1 cellular context compared by ENCODE assay signal in the genomic region with DNA sequence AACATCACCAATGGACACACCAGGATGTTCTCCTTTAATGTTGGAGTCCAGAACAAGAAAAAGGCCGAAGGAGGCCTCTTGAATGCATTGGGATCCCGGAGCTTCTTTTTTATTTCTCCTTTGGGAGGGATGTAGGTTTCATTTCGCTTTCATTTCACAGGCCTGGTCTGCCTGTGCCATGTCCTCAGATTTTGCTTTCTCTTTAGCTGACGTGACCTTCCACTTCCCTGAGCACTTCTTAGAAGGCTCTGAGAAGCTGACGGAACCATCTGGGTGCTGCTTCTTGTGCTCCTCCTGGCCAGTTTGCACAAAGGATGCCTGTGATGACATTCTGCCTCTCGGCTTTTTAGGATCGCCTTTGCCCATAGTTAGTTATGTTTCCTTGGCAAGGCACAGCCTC.
TF ChIP-seq lines count a peak whose summit lies in the region.

No MANE protein-coding gene starts in this region.

TF ChIP-seq in GM12878, 131 proteins besides CTCF, POLR2A, EP300 and RAD21:
- TF ChIP-seq SMAD5 (IDR thresholded peaks at IDR 0.05; ENCODE audit: low read depth) (no peak), SRF (IDR thresholded peaks at IDR 0.05; ENCODE audit: low read depth in 2 of 2, low read length in 2 of 2) (no peak), SREBF2 (IDR thresholded peaks at IDR 0.05; ENCODE audit: low read length) (no peak), TBL1XR1 (IDR thresholded peaks at IDR 0.05; ENCODE audit: low read depth, low read length) (no peak), ETV6 (conservative IDR thresholded peaks at IDR 0.05 in 1 of 2, IDR thresholded peaks at IDR 0.05 in 1 of 2; ENCODE audit: borderline replicate concordance in 1 of 2, low read depth in 1 of 2) (no peak), YBX1 (IDR thresholded peaks at IDR 0.05) (no peak), HDGF (IDR thresholded peaks at IDR 0.05) (no peak), EED (IDR thresholded peaks at IDR 0.05; ENCODE audit: low read depth) (no peak), CBFB (IDR thresholded peaks at IDR 0.05; ENCODE audit: low read depth) (no peak), SIN3A (IDR thresholded peaks at IDR 0.05; ENCODE audit: low read depth, low read length) (no peak), IKZF2 (IDR thresholded peaks at IDR 0.05) (no peak), HCFC1 (IDR thresholded peaks at IDR 0.05; ENCODE audit: low read length) (no peak), KAT2A (conservative IDR thresholded peaks at IDR 0.05; ENCODE audit: control insufficient read depth, low read depth, low read length) (no peak)
- TF ChIP-seq, protein P1, sequence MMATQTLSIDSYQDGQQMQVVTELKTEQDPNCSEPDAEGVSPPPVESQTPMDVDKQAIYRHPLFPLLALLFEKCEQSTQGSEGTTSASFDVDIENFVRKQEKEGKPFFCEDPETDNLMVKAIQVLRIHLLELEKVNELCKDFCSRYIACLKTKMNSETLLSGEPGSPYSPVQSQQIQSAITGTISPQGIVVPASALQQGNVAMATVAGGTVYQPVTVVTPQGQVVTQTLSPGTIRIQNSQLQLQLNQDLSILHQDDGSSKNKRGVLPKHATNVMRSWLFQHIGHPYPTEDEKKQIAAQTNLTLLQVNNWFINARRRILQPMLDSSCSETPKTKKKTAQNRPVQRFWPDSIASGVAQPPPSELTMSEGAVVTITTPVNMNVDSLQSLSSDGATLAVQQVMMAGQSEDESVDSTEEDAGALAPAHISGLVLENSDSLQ (IDR thresholded peaks at IDR 0.05), result no peak
- TF ChIP-seq, protein P2, sequence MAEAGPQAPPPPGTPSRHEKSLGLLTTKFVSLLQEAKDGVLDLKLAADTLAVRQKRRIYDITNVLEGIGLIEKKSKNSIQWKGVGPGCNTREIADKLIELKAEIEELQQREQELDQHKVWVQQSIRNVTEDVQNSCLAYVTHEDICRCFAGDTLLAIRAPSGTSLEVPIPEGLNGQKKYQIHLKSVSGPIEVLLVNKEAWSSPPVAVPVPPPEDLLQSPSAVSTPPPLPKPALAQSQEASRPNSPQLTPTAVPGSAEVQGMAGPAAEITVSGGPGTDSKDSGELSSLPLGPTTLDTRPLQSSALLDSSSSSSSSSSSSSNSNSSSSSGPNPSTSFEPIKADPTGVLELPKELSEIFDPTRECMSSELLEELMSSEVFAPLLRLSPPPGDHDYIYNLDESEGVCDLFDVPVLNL (IDR thresholded peaks at IDR 0.05; ENCODE audit: low read depth, low read length), result no peak
- TF ChIP-seq, protein P3, sequence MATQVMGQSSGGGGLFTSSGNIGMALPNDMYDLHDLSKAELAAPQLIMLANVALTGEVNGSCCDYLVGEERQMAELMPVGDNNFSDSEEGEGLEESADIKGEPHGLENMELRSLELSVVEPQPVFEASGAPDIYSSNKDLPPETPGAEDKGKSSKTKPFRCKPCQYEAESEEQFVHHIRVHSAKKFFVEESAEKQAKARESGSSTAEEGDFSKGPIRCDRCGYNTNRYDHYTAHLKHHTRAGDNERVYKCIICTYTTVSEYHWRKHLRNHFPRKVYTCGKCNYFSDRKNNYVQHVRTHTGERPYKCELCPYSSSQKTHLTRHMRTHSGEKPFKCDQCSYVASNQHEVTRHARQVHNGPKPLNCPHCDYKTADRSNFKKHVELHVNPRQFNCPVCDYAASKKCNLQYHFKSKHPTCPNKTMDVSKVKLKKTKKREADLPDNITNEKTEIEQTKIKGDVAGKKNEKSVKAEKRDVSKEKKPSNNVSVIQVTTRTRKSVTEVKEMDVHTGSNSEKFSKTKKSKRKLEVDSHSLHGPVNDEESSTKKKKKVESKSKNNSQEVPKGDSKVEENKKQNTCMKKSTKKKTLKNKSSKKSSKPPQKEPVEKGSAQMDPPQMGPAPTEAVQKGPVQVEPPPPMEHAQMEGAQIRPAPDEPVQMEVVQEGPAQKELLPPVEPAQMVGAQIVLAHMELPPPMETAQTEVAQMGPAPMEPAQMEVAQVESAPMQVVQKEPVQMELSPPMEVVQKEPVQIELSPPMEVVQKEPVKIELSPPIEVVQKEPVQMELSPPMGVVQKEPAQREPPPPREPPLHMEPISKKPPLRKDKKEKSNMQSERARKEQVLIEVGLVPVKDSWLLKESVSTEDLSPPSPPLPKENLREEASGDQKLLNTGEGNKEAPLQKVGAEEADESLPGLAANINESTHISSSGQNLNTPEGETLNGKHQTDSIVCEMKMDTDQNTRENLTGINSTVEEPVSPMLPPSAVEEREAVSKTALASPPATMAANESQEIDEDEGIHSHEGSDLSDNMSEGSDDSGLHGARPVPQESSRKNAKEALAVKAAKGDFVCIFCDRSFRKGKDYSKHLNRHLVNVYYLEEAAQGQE (IDR thresholded peaks at IDR 0.05; ENCODE audit: low read depth, low read length), result no peak
- TF ChIP-seq, protein P4, sequence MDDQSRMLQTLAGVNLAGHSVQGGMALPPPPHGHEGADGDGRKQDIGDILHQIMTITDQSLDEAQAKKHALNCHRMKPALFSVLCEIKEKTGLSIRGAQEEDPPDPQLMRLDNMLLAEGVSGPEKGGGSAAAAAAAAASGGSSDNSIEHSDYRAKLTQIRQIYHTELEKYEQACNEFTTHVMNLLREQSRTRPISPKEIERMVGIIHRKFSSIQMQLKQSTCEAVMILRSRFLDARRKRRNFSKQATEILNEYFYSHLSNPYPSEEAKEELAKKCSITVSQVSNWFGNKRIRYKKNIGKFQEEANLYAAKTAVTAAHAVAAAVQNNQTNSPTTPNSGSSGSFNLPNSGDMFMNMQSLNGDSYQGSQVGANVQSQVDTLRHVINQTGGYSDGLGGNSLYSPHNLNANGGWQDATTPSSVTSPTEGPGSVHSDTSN (IDR thresholded peaks at IDR 0.05; ENCODE audit: insufficient replicate concordance, low read depth, low read length), result no peak
